In genomic region chr1:178688244-178688643, GRCh38 we compare ENCODE assay signal across 28 cellular contexts. TPM values are rescaled to one million over a fixed set of nuclear protein-coding genes. Genes with fewer than 3 reads are reported as not detected.
DNase-seq lines count a peak whose midpoint lies in the region; ATAC-seq and TF ChIP-seq lines count a peak whose summit lies in the region.
"Had no signal": no experiment of that assay in that cellular context is flagged by ENCODE, and none has a peak within 500 bp of the region (broad histone marks: within the 10 kb centered on the region; RNA-seq: fewer than 3 reads in every experiment).

No MANE protein-coding gene starts in this region.

- no peak overlapping the region for H3K4me3 Mint-ChIP-seq in MCF 10A (ENCODE audit: unreplicated experiment)
- H3K4me3 Mint-ChIP-seq: activated CD4-positive, alpha-beta memory T cell treated with anti-CD3 and anti-CD28 coated beads for 36 hours; H9; neural progenitor cell; T-helper 17 cell had no signal

- peaks cover 42% of the 10 kb centered on the region for H3K4me1 Mint-ChIP-seq in MCF 10A (ENCODE audit: insufficient read depth, unreplicated experiment)
- H3K4me1 Mint-ChIP-seq: H9, T-helper 17 cell had no signal

- H3K4me3 ChIP-seq in breast epithelium, result no peak overlapping the region
- H3K4me3 ChIP-seq in uterus, result no peak overlapping the region
- H3K4me3 ChIP-seq: left lung, neural progenitor cell, SJSA1, spleen, upper lobe of right lung had no signal

- H3K9me3 ChIP-seq in breast epithelium (no peaks in the 10 kb centered on the region), uterus (no peaks in the 10 kb centered on the region)
- H3K9me3 ChIP-seq: left lung, SJSA1, spleen, upper lobe of right lung had no signal

- intact Hi-C loops in MCF 10A (cut with micrococcal nuclease) (no loop called here), breast epithelium (cut with DNase I; ENCODE audit: low total_unique reads) (no loop called here), uterus (cut with DNase I; ENCODE audit: low total_unique reads) (no loop called here)

- H3K27me3 Mint-ChIP-seq in MCF 10A (ENCODE audit: insufficient read depth, unreplicated experiment), result no peaks in the 10 kb centered on the region
- H3K27me3 Mint-ChIP-seq: activated CD4-positive, alpha-beta memory T cell treated with anti-CD3 and anti-CD28 coated beads for 36 hours had no signal

- H3K36me3 ChIP-seq in breast epithelium, result no peaks in the 10 kb centered on the region
- H3K36me3 ChIP-seq in uterus, result no peaks in the 10 kb centered on the region
- H3K36me3 ChIP-seq: left lung, neural progenitor cell, SJSA1, spleen, upper lobe of right lung, WERI-Rb-1 had no signal

- ATAC-seq in HG03280 (IDR thresholded peaks at IDR 0.05; ENCODE audit: unreplicated experiment) (no peak), HG02885 (IDR thresholded peaks at IDR 0.05; ENCODE audit: poor library complexity, unreplicated experiment) (no peak)
- ATAC-seq: left lung, PC-3, T-helper 17 cell, upper lobe of right lung had no signal

- H3K27me3 ChIP-seq in breast epithelium, result no peaks in the 10 kb centered on the region
- no peaks in the 10 kb centered on the region for H3K27me3 ChIP-seq in uterus
- H3K27me3 ChIP-seq: left lung, neural progenitor cell, SJSA1, spleen, upper lobe of right lung had no signal

- POLR2A ChIA-PET in MCF 10A (lab: Yijun Ruan, JAX), result interaction anchor here (0.6 to 0.7 kb wide), 3 partner anchors 37 to 684 kb away, joined by 3 read pairs; partner anchors contain the start of gene RALGPS2

- H3K4me1 ChIP-seq in breast epithelium (no peaks in the 10 kb centered on the region), uterus (no peaks in the 10 kb centered on the region)
- H3K4me1 ChIP-seq: left lung, neural progenitor cell, upper lobe of right lung had no signal

- DNase-seq in MCF 10A (ENCODE audit: unreplicated experiment) (peak; percentile 75), breast epithelium (ENCODE audit: low spot score in 2 of 2) (no peak), RPMI7951 (ENCODE audit: low read depth) (peak; percentile 51), fibroblast of the conjunctiva (ENCODE audit: low read depth) (peak; percentile 40), uterus (peak; percentile 15 to 56), NCI-H2029 (lab: John Stamatoyannopoulos, UW) (no peak)
- DNase-seq: activated CD4-positive, alpha-beta memory T cell treated with anti-CD3 and anti-CD28 coated beads for 36 hours; activated gamma-delta T cell treated with Interleukin-2 at 50 U/mL for 16 hours; activated T-cell treated with anti-CD3 and anti-CD28 coated beads for 4 hours; amygdala; caudate nucleus; EL; H9; left lung; NCI-H146; NCI-H2171 treated with DMSO at 0.1 percent for 48 hours; NCI-H748 treated with DMSO at 0.1 percent for 48 hours; PC-3; spleen; stimulated activated CD4-positive, alpha-beta T cell treated with anti-CD3 and anti-CD28 coated beads, Interleukin-4, amount 100 ng/mL, for 4 hours; T-helper 17 cell; upper lobe of right lung; WERI-Rb-1 had no signal

- no TSS peak for BruUV-seq in MCF 10A (replicated peaks; lab: Mats Ljungman, UMichigan)

- H3K36me3 Mint-ChIP-seq in MCF 10A (ENCODE audit: insufficient read depth, unreplicated experiment), result no peaks in the 10 kb centered on the region
- H3K36me3 Mint-ChIP-seq: activated CD4-positive, alpha-beta memory T cell treated with anti-CD3 and anti-CD28 coated beads for 36 hours; neural progenitor cell had no signal

- H3K9me3 Mint-ChIP-seq in MCF 10A (ENCODE audit: unreplicated experiment), result no peaks in the 10 kb centered on the region
- H3K9me3 Mint-ChIP-seq: activated CD4-positive, alpha-beta memory T cell treated with anti-CD3 and anti-CD28 coated beads for 36 hours; H9; neural progenitor cell had no signal

- CTCF ChIA-PET in MCF 10A (lab: Yijun Ruan, JAX), result interaction anchor here (1.1 to 2.8 kb wide), 2 partner anchors 15 to 145 kb away, joined by 5 to 10 read pairs; no protein-coding TSS in a partner anchor

- no peak for TF ChIP-seq POLR2A in breast epithelium (IDR thresholded peaks at IDR 0.05)
- no peak for TF ChIP-seq POLR2A in uterus (IDR thresholded peaks at IDR 0.05)

- TF ChIP-seq CTCF in MCF 10A (IDR thresholded peaks at IDR 0.05; ENCODE audit: unreplicated experiment), result no peak
- TF ChIP-seq CTCF in breast epithelium (IDR thresholded peaks at IDR 0.05), result no peak
- no peak for TF ChIP-seq CTCF in uterus (IDR thresholded peaks at IDR 0.05)

- H3K27ac ChIP-seq in breast epithelium (peak overlapping the region in 1 of 2 donors; percentile 7), uterus (no peak overlapping the region)
- H3K27ac ChIP-seq: C4-2B, left lung, neural progenitor cell, SJSA1, spleen, upper lobe of right lung, WERI-Rb-1 had no signal

- no peak overlapping the region for H3K27ac Mint-ChIP-seq in MCF 10A (ENCODE audit: low read depth, unreplicated experiment)
- H3K27ac Mint-ChIP-seq: activated CD4-positive, alpha-beta memory T cell treated with anti-CD3 and anti-CD28 coated beads for 36 hours; H9; neural progenitor cell; T-helper 17 cell had no signal

RNA-seq across cellular contexts. Expression of gene RALGPS2, which starts 36.8 kb away (rescaled TPM):
- 13.3 and 16.0 TPM in 2 replicates for total RNA-seq in MCF 10A (2022)
- total RNA-seq in breast epithelium, result 10 to 100 TPM in 2 of 3 donors, 1 to 10 TPM in 1; 4.8 to 45.2 (median 43.3) TPM
- total RNA-seq in RPMI7951 (2014; rRNA removed; shearing (Covaris generic)), result 9.2 and 18.1 TPM in 2 replicates
- 100 to 1,000 TPM in 1 of 4 donors, 10 to 100 TPM in 2, 1 to 10 TPM in 1; 4.9 to 109 (median 24.7) TPM for total RNA-seq in uterus

Comparison
In these comparisons a context has a peak if more than half of its experiments do, and no peak if none do; other contexts are left out.
1. DNase-seq: peak in MCF 10A (single experiment), RPMI7951 (single experiment), fibroblast of the conjunctiva (single experiment) and uterus (2 of 2); none in breast epithelium (0 of 2) and NCI-H2029 (single experiment).